8 cellular contexts compared by ENCODE assay signal in the genomic region with DNA sequence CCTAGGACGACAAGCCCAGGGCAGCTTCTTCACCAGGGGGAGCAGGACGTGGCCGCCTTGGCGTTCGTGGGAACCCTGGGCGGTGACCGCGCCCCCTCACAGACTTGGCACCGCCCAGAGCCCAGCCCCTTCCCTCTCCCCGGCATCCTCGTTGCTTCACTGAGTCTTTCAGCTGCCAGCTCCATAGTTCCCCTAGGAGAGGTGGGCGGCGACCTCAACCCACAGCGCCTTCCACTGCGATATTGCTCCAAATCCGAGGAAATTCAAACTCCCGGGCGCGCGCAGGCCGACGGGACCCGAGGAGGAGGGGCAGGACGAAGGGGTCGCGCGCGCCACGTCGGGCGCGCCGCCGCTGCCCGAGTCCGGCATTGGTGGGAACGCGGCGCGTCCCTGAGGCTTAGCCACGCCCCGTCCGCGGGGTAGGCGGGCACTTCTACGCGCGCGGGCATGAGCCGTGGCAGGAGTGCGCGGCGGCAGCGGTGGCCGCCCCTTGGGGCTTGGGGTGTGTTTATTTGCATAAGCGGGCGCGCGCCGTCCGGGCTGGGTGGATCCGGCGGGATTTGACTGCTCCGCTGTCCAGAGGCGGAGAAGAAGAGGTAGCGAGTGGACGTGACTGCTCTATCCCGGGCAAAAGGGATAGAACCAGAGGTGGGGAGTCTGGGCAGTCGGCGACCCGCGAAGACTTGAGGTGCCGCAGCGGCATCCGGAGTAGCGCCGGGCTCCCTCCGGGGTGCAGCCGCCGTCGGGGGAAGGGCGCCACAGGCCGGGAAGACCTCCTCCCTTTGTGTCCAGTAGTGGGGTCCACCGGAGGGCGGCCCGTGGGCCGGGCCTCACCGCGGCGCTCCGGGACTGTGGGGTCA. TPM values are rescaled to one million over a fixed set of nuclear protein-coding genes. Genes with fewer than 3 reads are reported as not detected.
A peak's percentile ranks its signal among the peaks of the same experiment; 100 is the strongest.
DNase-seq lines count a peak whose midpoint lies in the region; ATAC-seq and TF ChIP-seq lines count a peak whose summit lies in the region.

A gene with protein sequence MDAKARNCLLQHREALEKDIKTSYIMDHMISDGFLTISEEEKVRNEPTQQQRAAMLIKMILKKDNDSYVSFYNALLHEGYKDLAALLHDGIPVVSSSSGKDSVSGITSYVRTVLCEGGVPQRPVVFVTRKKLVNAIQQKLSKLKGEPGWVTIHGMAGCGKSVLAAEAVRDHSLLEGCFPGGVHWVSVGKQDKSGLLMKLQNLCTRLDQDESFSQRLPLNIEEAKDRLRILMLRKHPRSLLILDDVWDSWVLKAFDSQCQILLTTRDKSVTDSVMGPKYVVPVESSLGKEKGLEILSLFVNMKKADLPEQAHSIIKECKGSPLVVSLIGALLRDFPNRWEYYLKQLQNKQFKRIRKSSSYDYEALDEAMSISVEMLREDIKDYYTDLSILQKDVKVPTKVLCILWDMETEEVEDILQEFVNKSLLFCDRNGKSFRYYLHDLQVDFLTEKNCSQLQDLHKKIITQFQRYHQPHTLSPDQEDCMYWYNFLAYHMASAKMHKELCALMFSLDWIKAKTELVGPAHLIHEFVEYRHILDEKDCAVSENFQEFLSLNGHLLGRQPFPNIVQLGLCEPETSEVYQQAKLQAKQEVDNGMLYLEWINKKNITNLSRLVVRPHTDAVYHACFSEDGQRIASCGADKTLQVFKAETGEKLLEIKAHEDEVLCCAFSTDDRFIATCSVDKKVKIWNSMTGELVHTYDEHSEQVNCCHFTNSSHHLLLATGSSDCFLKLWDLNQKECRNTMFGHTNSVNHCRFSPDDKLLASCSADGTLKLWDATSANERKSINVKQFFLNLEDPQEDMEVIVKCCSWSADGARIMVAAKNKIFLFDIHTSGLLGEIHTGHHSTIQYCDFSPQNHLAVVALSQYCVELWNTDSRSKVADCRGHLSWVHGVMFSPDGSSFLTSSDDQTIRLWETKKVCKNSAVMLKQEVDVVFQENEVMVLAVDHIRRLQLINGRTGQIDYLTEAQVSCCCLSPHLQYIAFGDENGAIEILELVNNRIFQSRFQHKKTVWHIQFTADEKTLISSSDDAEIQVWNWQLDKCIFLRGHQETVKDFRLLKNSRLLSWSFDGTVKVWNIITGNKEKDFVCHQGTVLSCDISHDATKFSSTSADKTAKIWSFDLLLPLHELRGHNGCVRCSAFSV (N-terminal part only) (plus strand): TSS at position 579 of the 860 bp plus-strand sequence. CDS start 3,070 bp downstream, outside the sequence.
A gene with protein sequence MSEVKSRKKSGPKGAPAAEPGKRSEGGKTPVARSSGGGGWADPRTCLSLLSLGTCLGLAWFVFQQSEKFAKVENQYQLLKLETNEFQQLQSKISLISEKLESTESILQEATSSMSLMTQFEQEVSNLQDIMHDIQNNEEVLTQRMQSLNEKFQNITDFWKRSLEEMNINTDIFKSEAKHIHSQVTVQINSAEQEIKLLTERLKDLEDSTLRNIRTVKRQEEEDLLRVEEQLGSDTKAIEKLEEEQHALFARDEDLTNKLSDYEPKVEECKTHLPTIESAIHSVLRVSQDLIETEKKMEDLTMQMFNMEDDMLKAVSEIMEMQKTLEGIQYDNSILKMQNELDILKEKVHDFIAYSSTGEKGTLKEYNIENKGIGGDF (minus strand): TSS at position 77 of the 860 bp plus-strand sequence. CDS start 87 bp downstream, outside the sequence.

- H3K4me2 ChIP-seq in BLaER1 treated with 17β-estradiol and CSF1 and Interleukin-3, amounts not matched to agents 10 nM and 100 nM = peak within 1 kb of the TSS; percentile 75 to 92 (median 87)

- peak; percentile 83 to 98 for DNase-seq in NCI-H526 (lab: John Stamatoyannopoulos, UW)
- DNase-seq in activated CD4-positive, alpha-beta T cell treated with anti-CD3 and anti-CD28 coated beads for 48 hours = peak; percentile 98
- peak; percentile 98 for DNase-seq in colonic mucosa
- DNase-seq in stimulated activated CD4-positive, alpha-beta T cell treated with anti-CD3 and anti-CD28 coated beads, Interleukin-1b, Interleukin-23, amount 100 ng/mL, for 24 hours (ENCODE audit: low read depth in 4 of 4, low spot score in 1 of 4) = peak; percentile 88 to 95 (median 94)

- no peaks in the 10 kb centered on the region for H3K27me3 ChIP-seq in BLaER1 treated with 17β-estradiol and CSF1 and Interleukin-3, amounts not matched to agents 10 nM and 100 nM
- H3K27me3 ChIP-seq in colonic mucosa (no peaks in the 10 kb centered on the region), layer of hippocampus (ENCODE audit: control insufficient read depth, insufficient read depth, low read length) (no peaks in the 10 kb centered on the region)

- peaks cover 17 to 37% (median 26%) of the 10 kb centered on the region in 11 experiments for H3K36me3 ChIP-seq in BLaER1 treated with 17β-estradiol and CSF1 and Interleukin-3, amounts not matched to agents 10 nM and 100 nM
- no peaks in the 10 kb centered on the region for H3K36me3 ChIP-seq in colonic mucosa

- H3K9ac ChIP-seq in BLaER1 treated with 17β-estradiol and CSF1 and Interleukin-3, amounts not matched to agents 10 nM and 100 nM = peak within 1 kb of the TSS; percentile 91 to 98 (median 93)
- peak within 1 kb of the TSS; percentile 98 for H3K9ac ChIP-seq in colonic mucosa (ENCODE audit: low read depth in 2 of 2, low read length in 2 of 2)

- intact Hi-C loops in colonic mucosa (cut with DNase I) = loop anchor here (5.0 kb wide), 1 partner anchor 78 kb away; no protein-coding TSS in a partner anchor

- peaks cover 0 to 40% (median 5%) of the 10 kb centered on the region in 11 experiments; a peak in 11 of 22 replicates for H4K20me1 ChIP-seq in BLaER1 treated with 17β-estradiol and CSF1 and Interleukin-3, amounts not matched to agents 10 nM and 100 nM

- ATAC-seq in GM19328 (IDR thresholded peaks at IDR 0.05; ENCODE audit: unreplicated experiment) (peak; percentile 82), HG03469 (IDR thresholded peaks at IDR 0.05; ENCODE audit: unreplicated experiment) (peak; percentile 82)

- peaks cover 0 to 4% (median 0%) of the 10 kb centered on the region in 11 experiments; a peak in 1 of 22 replicates for H3K9me3 ChIP-seq in BLaER1 treated with 17β-estradiol and CSF1 and Interleukin-3, amounts not matched to agents 10 nM and 100 nM (replicated peaks in 1 of 11)
- no peaks in the 10 kb centered on the region for H3K9me3 ChIP-seq in colonic mucosa

- peaks cover 20 to 42% (median 36%) of the 10 kb centered on the region in 10 experiments for H3K4me1 ChIP-seq in BLaER1 treated with 17β-estradiol and CSF1 and Interleukin-3, amounts not matched to agents 10 nM and 100 nM
- H3K4me1 ChIP-seq in colonic mucosa = no peaks in the 10 kb centered on the region

- peak within 1 kb of the TSS; percentile 72 to 97 (median 92) for H3K27ac ChIP-seq in BLaER1 treated with 17β-estradiol and CSF1 and Interleukin-3, amounts not matched to agents 10 nM and 100 nM
- H3K27ac ChIP-seq in colonic mucosa (peak within 1 kb of the TSS; percentile 99), layer of hippocampus (ENCODE audit: low read depth, low read length) (peak within 1 kb of the TSS; percentile 81)

- TF ChIP-seq CTCF in colonic mucosa (IDR thresholded peaks at IDR 0.05) = no peak

- H3K4me3 ChIP-seq in BLaER1 treated with 17β-estradiol and CSF1 and Interleukin-3, amounts not matched to agents 10 nM and 100 nM = peak within 1 kb of the TSS; percentile 93 to 100 (median 98)
- peak within 1 kb of the TSS; percentile 98 for H3K4me3 ChIP-seq in colonic mucosa

RNA-seq across cellular contexts. Expression of the first gene that starts in this region (rescaled TPM):
- total RNA-seq in colonic mucosa = 10 to 100 TPM; 36.8 to 52.6 TPM

RNA-seq across cellular contexts. Expression of the second gene that starts in this region (rescaled TPM):
- total RNA-seq in colonic mucosa = 1 to 10 TPM; 5.0 to 6.8 TPM

Comparison
In these comparisons a context has a peak if more than half of its experiments do, and no peak if none do; other contexts are left out.
1. Peak in every context shown above with its lines: DNase-seq, ATAC-seq, H3K4me3 ChIP-seq and H3K27ac ChIP-seq.